ENCODE assay signal across 1 cellular context in genomic region chr1:1554926-1555915, GRCh38.
TF ChIP-seq lines count a peak whose summit lies in the region.

No MANE protein-coding gene starts in this region.

TF ChIP-seq in K562, 482 proteins besides CTCF, POLR2A, EP300 and RAD21 (continues in another document):
- TF ChIP-seq PKNOX1 (IDR thresholded peaks at IDR 0.05) (peak; percentile 67), NRF1 (conservative IDR thresholded peaks at IDR 0.05 in 1 of 2, IDR thresholded peaks at IDR 0.05 in 1 of 2) (0 out of 4 replicates have a peak, but pooled peaks have one; percentile 14 to 25), POLR2G (IDR thresholded peaks at IDR 0.05; ENCODE audit: low read depth, low read length) (0 out of 2 replicates have a peak, but pooled peaks have one; percentile 54), FOXM1 (IDR thresholded peaks at IDR 0.05; ENCODE audit: low read depth) (no peak), FOXM1 (CRISPR knock-in tag; IDR thresholded peaks at IDR 0.05; ENCODE audit: low read depth) (no peak), USF1 (CRISPR knock-in tag; IDR thresholded peaks at IDR 0.05) (peak; percentile 69), VEZF1 (CRISPR knock-in tag; IDR thresholded peaks at IDR 0.05) (peak; percentile 51; the same call in 1 of the 2 replicates), TEAD2 (tag; IDR thresholded peaks at IDR 0.05) (no peak), PRDM10 (IDR thresholded peaks at IDR 0.05; ENCODE audit: partially characterized antibody) (peak; percentile 13), ZBTB26 (CRISPR knock-in tag; IDR thresholded peaks at IDR 0.05) (no peak), ATF3 (IDR thresholded peaks at IDR 0.05) (peak; percentile 88), ATF3 (CRISPR knock-in tag; conservative IDR thresholded peaks at IDR 0.05) (no peak), NR2C1 (IDR thresholded peaks at IDR 0.05) (no peak), NR2C1 (tag; IDR thresholded peaks at IDR 0.05) (0 out of 2 replicates have a peak, but pooled peaks have one; percentile 33), NFYB (IDR thresholded peaks at IDR 0.05; ENCODE audit: extremely low read depth, insufficient read length) (no peak), MAX (CRISPR knock-in tag; IDR thresholded peaks at IDR 0.05) (peak; percentile 55), CEBPB (tag; IDR thresholded peaks at IDR 0.05) (no peak), ELK1 (CRISPR knock-in tag; IDR thresholded peaks at IDR 0.05) (no peak), JUN (IDR thresholded peaks at IDR 0.05; ENCODE audit: borderline replicate concordance, low read depth, low read length) (peak; percentile 70; the same call in 1 of the 2 replicates), JUN (CRISPR knock-in tag; IDR thresholded peaks at IDR 0.05; ENCODE audit: borderline replicate concordance) (no peak), MNT (conservative IDR thresholded peaks at IDR 0.05) (peak in 1 of 2 experiments; percentile 68; a peak in 2 of 4 replicates), ARID1B (IDR thresholded peaks at IDR 0.05) (0 out of 2 replicates have a peak, but pooled peaks have one; percentile 13), MEF2A (IDR thresholded peaks at IDR 0.05; ENCODE audit: control insufficient read depth, low read depth, low read length) (no peak), BDP1 (IDR thresholded peaks at IDR 0.05; ENCODE audit: insufficient read depth, insufficient read length) (no peak), KDM1A (IDR thresholded peaks at IDR 0.05) (peak in 1 of 2 experiments; percentile 9; a peak in 1 of 4 replicates), SMARCA5 (IDR thresholded peaks at IDR 0.05) (no peak), ZBTB33 (CRISPR knock-in tag; IDR thresholded peaks at IDR 0.05) (peak; percentile 78), USF2 (CRISPR knock-in tag; IDR thresholded peaks at IDR 0.05) (peak; percentile 1; the same call in 1 of the 2 replicates), ZBTB43 (CRISPR knock-in tag; IDR thresholded peaks at IDR 0.05) (no peak), KAT2B (IDR thresholded peaks at IDR 0.05; ENCODE audit: low read depth, low read length) (no peak), MTA3 (IDR thresholded peaks at IDR 0.05; ENCODE audit: borderline replicate concordance) (no peak), E4F1 (CRISPR knock-in tag; IDR thresholded peaks at IDR 0.05; ENCODE audit: borderline replicate concordance) (no peak), HOXB6 (CRISPR knock-in tag; IDR thresholded peaks at IDR 0.05; ENCODE audit: borderline replicate concordance) (no peak), JUND (IDR thresholded peaks at IDR 0.05; ENCODE audit: borderline replicate concordance, low read depth, low read length) (peak; percentile 92), JUND (tag; IDR thresholded peaks at IDR 0.05; ENCODE audit: borderline replicate concordance, low read depth, low read length) (peak; percentile 82; the same call in 2 of the 3 replicates)
